In genomic region chr6:150866147-150867073, GRCh38 we compare ENCODE assay signal across 8 cellular contexts. TPM values are rescaled to one million over a fixed set of nuclear protein-coding genes. Genes with fewer than 3 reads are reported as not detected.
A peak's percentile ranks its signal among the peaks of the same experiment; 100 is the strongest.
DNase-seq lines count a peak whose midpoint lies in the region; ATAC-seq, FAIRE-seq and TF ChIP-seq lines count a peak whose summit lies in the region.

No MANE protein-coding gene starts in this region.

- H4K20me1 ChIP-seq in astrocyte (ENCODE audit: insufficient read depth, low read length): peaks cover 3% of the 10 kb centered on the region
- H4K20me1 ChIP-seq in hepatocyte (ENCODE audit: insufficient read depth, poor library complexity, severe bottlenecking): no peaks in the 10 kb centered on the region

- H3K36me3 Mint-ChIP-seq in astrocyte (ENCODE audit: low read depth, unreplicated experiment): no peaks in the 10 kb centered on the region

- peak overlapping the region; percentile 98 for H3K4me2 ChIP-seq in astrocyte (ENCODE audit: low read length)
- peak overlapping the region; percentile 85 for H3K4me2 ChIP-seq in hepatocyte

- no peaks in the 10 kb centered on the region for H3K27me3 Mint-ChIP-seq in astrocyte (ENCODE audit: low read depth, unreplicated experiment)

- peak overlapping the region; percentile 83 for H3K4me3 ChIP-seq in astrocyte (ENCODE audit: insufficient read depth, low read depth, low read length)
- peak overlapping the region; percentile 72 for H3K4me3 ChIP-seq in hepatocyte
- peak overlapping the region; percentile 79 for H3K4me3 ChIP-seq in retinal pigment epithelial cell (ENCODE audit: low read length)

- H3K36me3 ChIP-seq in astrocyte (ENCODE audit: insufficient read depth, low read length) (peaks cover 3% of the 10 kb centered on the region), hepatocyte (replicated peaks; ENCODE audit: insufficient read depth, low read depth) (no peaks in the 10 kb centered on the region)

- H2AFZ ChIP-seq in astrocyte (ENCODE audit: low read depth, low read length) (peak overlapping the region; percentile 59), hepatocyte (peak overlapping the region; percentile 51)

- no peaks in the 10 kb centered on the region for H3K9me3 ChIP-seq in astrocyte (ENCODE audit: insufficient read depth, low read depth, low read length)
- H3K9me3 ChIP-seq in hepatocyte (ENCODE audit: low read depth): no peaks in the 10 kb centered on the region

- H3K4me3 Mint-ChIP-seq in astrocyte (ENCODE audit: unreplicated experiment): peak overlapping the region; percentile 97

- 1% methylated on average over 34 of the region's 95 CpGs for WGBS in hepatocyte (ENCODE audit: low lambda C conversion rate, missing lambda C conversion rate)

- peaks cover 47% of the 10 kb centered on the region for H3K79me2 ChIP-seq in astrocyte (ENCODE audit: insufficient read depth, low read length)
- H3K79me2 ChIP-seq in hepatocyte: peaks cover 44% of the 10 kb centered on the region

- no peak for TF ChIP-seq CTCF in astrocyte (IDR thresholded peaks at IDR 0.05; ENCODE audit: insufficient read depth, low read depth, low read length)
- TF ChIP-seq CTCF in hepatocyte (IDR thresholded peaks at IDR 0.05; ENCODE audit: poor library complexity): no peak
- TF ChIP-seq CTCF in retinal pigment epithelial cell (conservative IDR thresholded peaks at IDR 0.05; ENCODE audit: low read depth, low read length): no peak

- TF ChIP-seq POLR2A in GM12892 (IDR thresholded peaks at IDR 0.05; ENCODE audit: low read depth, low read length): peak; percentile 51; the same call in 1 of the 2 replicates

- H3K27ac ChIP-seq in astrocyte (ENCODE audit: low read depth, low read length) (peak overlapping the region; percentile 97), hepatocyte (peak overlapping the region; percentile 94)

- peak overlapping the region; percentile 98 for H3K27ac Mint-ChIP-seq in astrocyte (ENCODE audit: unreplicated experiment)

- DNase-seq in GM12892 (ENCODE audit: insufficient read length): peak; percentile 81
- DNase-seq in NCI-H1092 treated with DMSO at 0.1 percent for 48 hours (lab: John Stamatoyannopoulos, UW): peak; percentile 78
- DNase-seq in T-helper 9 cell: peak; percentile 62
- peak; percentile 80 for DNase-seq in astrocyte (ENCODE audit: low read depth)
- DNase-seq in hepatocyte (ENCODE audit: low spot score): peak; percentile 95
- DNase-seq in retinal pigment epithelial cell (ENCODE audit: low read depth): peak; percentile 63
- no peak for DNase-seq in NCI-H187 treated with DMSO at 0.1 percent for 48 hours (lab: John Stamatoyannopoulos, UW)

- peak overlapping the region; percentile 99 for H3K9ac ChIP-seq in astrocyte (ENCODE audit: low read length)

- H3K4me1 ChIP-seq in astrocyte (ENCODE audit: insufficient read depth, low read length) (peaks cover 11% of the 10 kb centered on the region), hepatocyte (ENCODE audit: insufficient read depth) (peaks cover 22% of the 10 kb centered on the region)

- peaks cover 10% of the 10 kb centered on the region for H3K4me1 Mint-ChIP-seq in astrocyte (ENCODE audit: low read depth, unreplicated experiment)

- FAIRE-seq in GM12892 (lab: Jason Lieb, UNC) (peak; percentile 46), astrocyte (lab: Jason Lieb, UNC) (no peak)

- H3K9me2 ChIP-seq in hepatocyte (replicated peaks; ENCODE audit: insufficient read depth): no peaks in the 10 kb centered on the region

- H3K27me3 ChIP-seq in astrocyte (ENCODE audit: insufficient read depth, low read length): no peaks in the 10 kb centered on the region
- H3K27me3 ChIP-seq in hepatocyte: no peaks in the 10 kb centered on the region

- ATAC-seq in HG02610 (IDR thresholded peaks at IDR 0.05; ENCODE audit: unreplicated experiment): peak; percentile 75

- H3K9me3 Mint-ChIP-seq in astrocyte (ENCODE audit: unreplicated experiment): no peaks in the 10 kb centered on the region

RNA-seq across cellular contexts. Expression of gene MTHFD1L, which starts 0.9 kb away (rescaled TPM):
- 39.9 TPM for polyA plus RNA-seq in GM12892 (2012; ENCODE audit: missing spikeins)
- 103 and 107 TPM in 2 replicates for total RNA-seq in astrocyte
- total RNA-seq in hepatocyte: 17.1 and 30.8 TPM in 2 replicates
- polyA plus RNA-seq in hepatocyte: 27.4 and 28.4 TPM in 2 replicates
